In the genomic region with DNA sequence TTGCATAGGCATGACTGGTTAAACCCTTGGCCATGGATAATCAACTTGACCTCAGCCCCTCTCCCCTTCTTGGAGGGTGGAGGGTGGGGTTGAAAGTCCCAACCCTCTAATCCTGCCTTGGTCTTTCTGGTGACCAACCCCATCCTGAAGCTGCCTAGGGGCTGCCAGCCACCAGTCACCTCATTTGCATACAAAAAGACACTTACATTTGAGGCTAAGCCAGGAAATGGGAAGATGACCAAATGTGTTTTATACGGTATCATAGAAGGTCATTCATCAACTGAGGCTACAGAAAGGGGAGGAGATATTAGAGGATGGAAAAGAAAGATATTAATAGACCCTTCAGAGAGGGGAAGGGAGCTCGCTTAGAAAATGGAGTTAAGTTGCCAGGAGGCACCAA, we compare ENCODE assay signal across 24 cellular contexts.
DNase-seq lines count a peak whose midpoint lies in the region; ATAC-seq lines count a peak whose summit lies in the region.
"Had no signal": no experiment of that assay in that cellular context is flagged by ENCODE, and none has a peak within 500 bp of the region (broad histone marks: within the 10 kb centered on the region; RNA-seq: fewer than 3 reads in every experiment).

No MANE protein-coding gene starts in this region.

- H2BK120ac ChIP-seq in mesendoderm (ENCODE audit: low read depth, low read length) = no peak overlapping the region

- H3K79me2 ChIP-seq in mesendoderm (ENCODE audit: control insufficient read depth, insufficient read depth, low read length) = peaks cover 26% of the 10 kb centered on the region

- H3K79me1 ChIP-seq in mesendoderm (ENCODE audit: low read length) = peaks cover 14% of the 10 kb centered on the region

- no peak overlapping the region for H3K4me3 Mint-ChIP-seq in activated CD4-positive, alpha-beta T cell treated with anti-CD3 and anti-CD28 coated beads for 36 hours
- H3K4me3 Mint-ChIP-seq in CD4-positive, alpha-beta memory T cell = peak overlapping the region in 4 of 8 donors; percentile 40 to 74 (median 53)
- no peak overlapping the region for H3K4me3 Mint-ChIP-seq in activated T-helper 1 cell treated with anti-CD3 and anti-CD28 coated beads, Interleukin-12 subunit alpha, Interleukin-12 subunit beta, Interleukin-2, Interleukin-4 antibody, amounts not matched to agents 30 ng/mL and 10 ng/mL and 1 ng/mL, durations not matched to agents 14 hours and 24 hours and 36 hours
- H3K4me3 Mint-ChIP-seq: activated naive CD4-positive, alpha-beta T cell treated with anti-CD3 and anti-CD28 coated beads, Interleukin-2, amount 10 ng/mL, durations not matched to agents 7 days and 5 days had no signal

- H4K5ac ChIP-seq in mesendoderm (ENCODE audit: low read length) = no peak overlapping the region

- POLR2A ChIA-PET in activated CD4-positive, alpha-beta T cell treated with anti-CD3 and anti-CD28 coated beads for 36 hours (lab: Charles Lee) = no interaction called here
- POLR2A ChIA-PET in CD4-positive, alpha-beta memory T cell (lab: Charles Lee; ENCODE audit: partially characterized antibody) = interaction anchor here (0.6 to 2.9 kb wide), 3 partner anchors 8 to 139 kb away, joined by 3 to 9 read pairs (median 6); no protein-coding TSS in a partner anchor

- peaks cover 51% of the 10 kb centered on the region for H3K36me3 Mint-ChIP-seq in activated CD4-positive, alpha-beta T cell treated with anti-CD3 and anti-CD28 coated beads for 36 hours (ENCODE audit: low read depth)
- H3K36me3 Mint-ChIP-seq in CD4-positive, alpha-beta memory T cell = peaks cover 39 to 49% of the 10 kb centered on the region in 2 donors
- peaks cover 52% of the 10 kb centered on the region for H3K36me3 Mint-ChIP-seq in activated T-helper 1 cell treated with anti-CD3 and anti-CD28 coated beads, Interleukin-12 subunit alpha, Interleukin-12 subunit beta, Interleukin-2, Interleukin-4 antibody, amounts not matched to agents 30 ng/mL and 10 ng/mL and 1 ng/mL, durations not matched to agents 14 hours and 24 hours and 36 hours (ENCODE audit: low read depth)

- H3K36me3 ChIP-seq in CD4-positive, alpha-beta memory T cell (ENCODE audit: insufficient read depth, low read length) = no peaks in the 10 kb centered on the region
- no peaks in the 10 kb centered on the region for H3K36me3 ChIP-seq in mesendoderm (ENCODE audit: control insufficient read depth, insufficient read depth, low read length)
- H3K36me3 ChIP-seq: lower lobe of right lung, transverse colon had no signal

- H2AK5ac ChIP-seq in mesendoderm (ENCODE audit: low read length) = no peak overlapping the region

- H3K9ac ChIP-seq in mesendoderm (ENCODE audit: low read length) = no peak overlapping the region

- H3K27ac Mint-ChIP-seq in activated CD4-positive, alpha-beta T cell treated with anti-CD3 and anti-CD28 coated beads for 36 hours = peak overlapping the region; percentile 87
- peak overlapping the region in 6 of 7 donors; percentile 14 to 89 (median 76) for H3K27ac Mint-ChIP-seq in CD4-positive, alpha-beta memory T cell
- H3K27ac Mint-ChIP-seq in activated T-helper 1 cell treated with anti-CD3 and anti-CD28 coated beads, Interleukin-12 subunit alpha, Interleukin-12 subunit beta, Interleukin-2, Interleukin-4 antibody, amounts not matched to agents 30 ng/mL and 10 ng/mL and 1 ng/mL, durations not matched to agents 14 hours and 24 hours and 36 hours = peak overlapping the region; percentile 56
- H3K27ac Mint-ChIP-seq: activated naive CD4-positive, alpha-beta T cell treated with anti-CD3 and anti-CD28 coated beads, Interleukin-2, amount 10 ng/mL, durations not matched to agents 7 days and 5 days had no signal

- CTCF ChIA-PET in activated CD4-positive, alpha-beta T cell treated with anti-CD3 and anti-CD28 coated beads for 36 hours (lab: Charles Lee) = interaction anchor here (0.6 to 1.1 kb wide), 3 partner anchors 9 to 472 kb away, joined by 3 read pairs; no protein-coding TSS in a partner anchor
- CTCF ChIA-PET in CD4-positive, alpha-beta memory T cell (lab: Charles Lee; ENCODE audit: partially characterized antibody) = interaction anchor here (0.8 to 1.3 kb wide), 3 partner anchors 13 to 701 kb away, joined by 3 to 4 read pairs (median 3); no protein-coding TSS in a partner anchor

- H3K4ac ChIP-seq in mesendoderm (ENCODE audit: low read depth, low read length) = peak overlapping the region; percentile 28

- H2BK5ac ChIP-seq in mesendoderm (ENCODE audit: low read length) = peak overlapping the region; percentile 58

- no peak overlapping the region for H3K27ac ChIP-seq in CD4-positive, alpha-beta memory T cell (ENCODE audit: low read depth, low read length)
- H3K27ac ChIP-seq in mesendoderm (ENCODE audit: low read depth, low read length) = peak overlapping the region; percentile 33
- H3K27ac ChIP-seq: lower lobe of right lung, transverse colon had no signal

- H3K27me3 ChIP-seq in CD4-positive, alpha-beta memory T cell (ENCODE audit: insufficient read depth, low read length) = no peaks in the 10 kb centered on the region
- H3K27me3 ChIP-seq in mesendoderm (ENCODE audit: insufficient read depth, low read length, poor library complexity) = no peaks in the 10 kb centered on the region
- H3K27me3 ChIP-seq: spleen, transverse colon had no signal

- H3K27me3 Mint-ChIP-seq in activated CD4-positive, alpha-beta T cell treated with anti-CD3 and anti-CD28 coated beads for 36 hours = no peaks in the 10 kb centered on the region
- no peaks in the 10 kb centered on the region for H3K27me3 Mint-ChIP-seq in CD4-positive, alpha-beta memory T cell
- H3K27me3 Mint-ChIP-seq in activated T-helper 1 cell treated with anti-CD3 and anti-CD28 coated beads, Interleukin-12 subunit alpha, Interleukin-12 subunit beta, Interleukin-2, Interleukin-4 antibody, amounts not matched to agents 30 ng/mL and 10 ng/mL and 1 ng/mL, durations not matched to agents 14 hours and 24 hours and 36 hours (ENCODE audit: insufficient read depth) = no peaks in the 10 kb centered on the region
- H3K27me3 Mint-ChIP-seq: activated naive CD4-positive, alpha-beta T cell treated with anti-CD3 and anti-CD28 coated beads, Interleukin-2, amount 10 ng/mL, durations not matched to agents 7 days and 5 days had no signal

- WGBS in mesendoderm (ENCODE audit: extremely low coverage, insufficient coverage, low lambda C conversion rate) = no CpG with 5 or more reads among the region's 2 CpGs

- H3K23ac ChIP-seq in mesendoderm (ENCODE audit: low read length) = no peak overlapping the region

- H3K56ac ChIP-seq in mesendoderm (ENCODE audit: low read length) = peak overlapping the region; percentile 15

- no peak overlapping the region for H2BK15ac ChIP-seq in mesendoderm (replicated peaks; ENCODE audit: low read depth)

- no peak overlapping the region for H4K8ac ChIP-seq in mesendoderm (ENCODE audit: low read depth, low read length)

- peaks cover 0 to 2% of the 10 kb centered on the region in 2 donors for H3K9me3 ChIP-seq in CD4-positive, alpha-beta memory T cell (ENCODE audit: control insufficient read depth in 1 of 2, low read length in 2 of 2)
- H3K9me3 ChIP-seq: lower lobe of right lung, transverse colon had no signal

- intact Hi-C loops in activated CD4-positive, alpha-beta T cell treated with anti-CD3 and anti-CD28 coated beads for 36 hours (cut with DNase I, micrococcal nuclease) = loop anchor here in 1 of 2 experiments (2.0 kb wide), 1 partner anchor 15 kb away; no protein-coding TSS in a partner anchor
- intact Hi-C loops in CD4-positive, alpha-beta memory T cell (cut with micrococcal nuclease) = no loop called here
- intact Hi-C loops in activated T-helper 1 cell treated with anti-CD3 and anti-CD28 coated beads, Interleukin-12 subunit alpha, Interleukin-12 subunit beta, Interleukin-2, Interleukin-4 antibody, amounts not matched to agents 30 ng/mL and 10 ng/mL and 1 ng/mL, durations not matched to agents 14 hours and 24 hours and 36 hours (cut with micrococcal nuclease) = loop anchor here (1.0 kb wide), 3 partner anchors 15 to 38 kb away; no protein-coding TSS in a partner anchor

- no peaks in the 10 kb centered on the region for H3K9me3 Mint-ChIP-seq in activated CD4-positive, alpha-beta T cell treated with anti-CD3 and anti-CD28 coated beads for 36 hours (ENCODE audit: low read depth)
- H3K9me3 Mint-ChIP-seq in CD4-positive, alpha-beta memory T cell = peaks cover 0 to 13% (median 9%) of the 10 kb centered on the region in 8 donors
- peaks cover 4% of the 10 kb centered on the region for H3K9me3 Mint-ChIP-seq in activated T-helper 1 cell treated with anti-CD3 and anti-CD28 coated beads, Interleukin-12 subunit alpha, Interleukin-12 subunit beta, Interleukin-2, Interleukin-4 antibody, amounts not matched to agents 30 ng/mL and 10 ng/mL and 1 ng/mL, durations not matched to agents 14 hours and 24 hours and 36 hours

- H3K4me2 ChIP-seq in mesendoderm (ENCODE audit: low read length) = no peak overlapping the region

- H3K4me1 Mint-ChIP-seq in activated CD4-positive, alpha-beta T cell treated with anti-CD3 and anti-CD28 coated beads for 36 hours = peaks cover 87% of the 10 kb centered on the region
- H3K4me1 Mint-ChIP-seq in CD4-positive, alpha-beta memory T cell = peaks cover 68 to 93% (median 80%) of the 10 kb centered on the region in 4 donors
- H3K4me1 Mint-ChIP-seq in activated T-helper 1 cell treated with anti-CD3 and anti-CD28 coated beads, Interleukin-12 subunit alpha, Interleukin-12 subunit beta, Interleukin-2, Interleukin-4 antibody, amounts not matched to agents 30 ng/mL and 10 ng/mL and 1 ng/mL, durations not matched to agents 14 hours and 24 hours and 36 hours (ENCODE audit: low read depth) = peaks cover 76% of the 10 kb centered on the region

- peak overlapping the region; percentile 82 for H3K18ac ChIP-seq in mesendoderm (ENCODE audit: low read length)

- H3K4me3 ChIP-seq in CD4-positive, alpha-beta memory T cell (ENCODE audit: low read length in 2 of 2) = no peak overlapping the region
- H3K4me3 ChIP-seq in mesendoderm (ENCODE audit: low read length) = no peak overlapping the region
- H3K4me3 ChIP-seq: lower lobe of right lung, spleen, transverse colon had no signal

- peaks cover 94% of the 10 kb centered on the region for H3K4me1 ChIP-seq in CD4-positive, alpha-beta memory T cell (ENCODE audit: insufficient read depth, low read length)
- peaks cover 36% of the 10 kb centered on the region for H3K4me1 ChIP-seq in mesendoderm (ENCODE audit: control insufficient read depth, low read depth, low read length)
- H3K4me1 ChIP-seq: lower lobe of right lung had no signal

- DNase-seq in activated CD4-positive, alpha-beta T cell treated with anti-CD3 and anti-CD28 coated beads for 36 hours = no peak
- DNase-seq in activated CD4-positive, alpha-beta T cell treated with anti-CD3 and anti-CD28 coated beads, Interleukin-2, amount 50 U/mL, for 48 hours = no peak
- no peak for DNase-seq in CD4-positive, alpha-beta memory T cell
- DNase-seq in activated T-helper 1 cell treated with anti-CD3 and anti-CD28 coated beads, Interleukin-12 subunit alpha, Interleukin-12 subunit beta, Interleukin-2, Interleukin-4 antibody, amounts not matched to agents 30 ng/mL and 10 ng/mL and 1 ng/mL, durations not matched to agents 14 hours and 24 hours and 36 hours (ENCODE audit: low spot score) = no peak
- peak; percentile 66 for DNase-seq in mesendoderm
- no peak for DNase-seq in MV-4-11 (lab: John Stamatoyannopoulos, UW)
- no peak for DNase-seq in SW 1271 (lab: John Stamatoyannopoulos, UW)
- DNase-seq: 8988T; activated CD8-positive, alpha-beta memory T cell treated with anti-CD3 and anti-CD28 coated beads, Interleukin-2, amount 50 U/mL, for 48 hours; activated naive CD4-positive, alpha-beta T cell treated with anti-CD3 and anti-CD28 coated beads, Interleukin-2, amount 10 ng/mL, durations not matched to agents 7 days and 5 days; AML-193; Calu3; EL; Kasumi-1; lower lobe of right lung; NCI-H1048; NCI-H187 treated with DMSO at 0.1 percent for 48 hours; NCI-H226; NCI-H82; occipital lobe; spleen; stimulated activated CD4-positive, alpha-beta T cell treated with anti-CD3 and anti-CD28 coated beads, Interleukin-4, amount 100 ng/mL, for 1 hour; transverse colon had no signal

- no peak for ATAC-seq in activated CD4-positive, alpha-beta T cell treated with anti-CD3 and anti-CD28 coated beads for 36 hours
- no peak for ATAC-seq in GM18861 (IDR thresholded peaks at IDR 0.05; ENCODE audit: unreplicated experiment)
- ATAC-seq: lower lobe of right lung had no signal
